ENCODE assay signal across 1 cellular context in the genomic region with DNA sequence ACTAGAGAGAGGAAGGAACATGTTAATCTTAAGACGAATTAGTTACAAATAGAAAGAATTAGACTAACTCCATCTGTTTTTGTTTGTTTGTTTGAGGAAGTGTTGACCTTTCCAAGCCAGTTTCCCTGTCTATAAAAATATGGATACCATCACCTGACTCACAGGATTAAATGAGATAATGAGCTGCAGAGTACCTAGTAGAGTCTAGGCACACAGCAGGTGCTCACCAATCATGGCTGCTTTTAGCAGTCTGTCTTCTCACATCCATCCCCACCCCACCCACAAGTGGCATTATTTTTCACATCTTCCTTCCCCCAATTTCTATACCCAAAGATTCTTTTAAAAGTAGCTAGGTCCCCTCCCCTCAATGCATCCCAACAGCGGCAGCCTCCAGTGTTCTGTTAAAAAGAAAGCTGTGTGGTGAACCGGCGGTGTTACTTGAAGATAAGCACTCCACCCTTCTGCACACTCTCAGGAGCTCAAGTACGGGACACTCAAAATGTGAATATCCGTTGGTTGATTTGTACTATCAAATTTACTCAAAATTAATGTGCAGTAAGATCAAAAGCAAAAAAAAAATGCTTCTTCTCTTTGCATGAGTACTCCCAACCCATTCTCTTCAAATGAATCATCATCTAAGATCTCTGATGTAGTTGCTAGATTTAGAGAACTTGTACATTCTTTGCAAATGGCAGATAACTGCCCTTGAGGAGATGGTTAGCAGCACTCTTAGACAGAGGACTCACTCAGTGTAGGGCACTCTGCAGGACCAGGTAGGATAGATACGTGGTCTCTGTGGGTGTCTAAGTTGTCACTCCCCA.
TF ChIP-seq lines count a peak whose summit lies in the region.

No MANE protein-coding gene starts in this region.

TF ChIP-seq in K562, 482 proteins besides CTCF, POLR2A, EP300 and RAD21 (continued from another document):
- no peak for TF ChIP-seq ZBTB5 (IDR thresholded peaks at IDR 0.05)
- no peak for TF ChIP-seq PRPF4 (IDR thresholded peaks at IDR 0.05; ENCODE audit: insufficient read depth, low read depth, low read length, poor library complexity, severe bottlenecking)
- TF ChIP-seq TFAM (CRISPR knock-in tag; conservative IDR thresholded peaks at IDR 0.05), result no peak
- TF ChIP-seq CREBBP (IDR thresholded peaks at IDR 0.05; ENCODE audit: low read depth, low read length), result no peak
- TF ChIP-seq ASH1L (IDR thresholded peaks at IDR 0.05; ENCODE audit: borderline replicate concordance, low read depth, partially characterized antibody), result no peak
- TF ChIP-seq DPF2 (IDR thresholded peaks at IDR 0.05), result peak; percentile 42; the same call in 1 of the 2 replicates
- peak; percentile 34; the same call in 1 of the 2 replicates for TF ChIP-seq CBFA2T2 (conservative IDR thresholded peaks at IDR 0.05)
- TF ChIP-seq TCF7L2 (IDR thresholded peaks at IDR 0.05; ENCODE audit: low read depth, low read length), result no peak
- peak; percentile 84; the same call in 1 of the 2 replicates for TF ChIP-seq HMBOX1 (IDR thresholded peaks at IDR 0.05)
- TF ChIP-seq EHMT2 (IDR thresholded peaks at IDR 0.05), result peak; percentile 33; the same call in 1 of the 2 replicates
- no peak for TF ChIP-seq GTF2E2 (tag; IDR thresholded peaks at IDR 0.05)
- TF ChIP-seq CCNT2 (IDR thresholded peaks at IDR 0.05; ENCODE audit: borderline replicate concordance, extremely low read depth, insufficient read length, low read depth, low read length), result no peak
- TF ChIP-seq STAT5B (CRISPR knock-in tag; IDR thresholded peaks at IDR 0.05), result no peak
- TF ChIP-seq CBFA2T3 (IDR thresholded peaks at IDR 0.05), result peak; percentile 52
- TF ChIP-seq ARID1B (IDR thresholded peaks at IDR 0.05), result peak; percentile 38
- no peak for TF ChIP-seq NFE2 (IDR thresholded peaks at IDR 0.05; ENCODE audit: low read depth)
- no peak for TF ChIP-seq TBP (optimal IDR thresholded peaks at IDR 0.05; ENCODE audit: low read depth, low read length)
- TF ChIP-seq, protein P1, sequence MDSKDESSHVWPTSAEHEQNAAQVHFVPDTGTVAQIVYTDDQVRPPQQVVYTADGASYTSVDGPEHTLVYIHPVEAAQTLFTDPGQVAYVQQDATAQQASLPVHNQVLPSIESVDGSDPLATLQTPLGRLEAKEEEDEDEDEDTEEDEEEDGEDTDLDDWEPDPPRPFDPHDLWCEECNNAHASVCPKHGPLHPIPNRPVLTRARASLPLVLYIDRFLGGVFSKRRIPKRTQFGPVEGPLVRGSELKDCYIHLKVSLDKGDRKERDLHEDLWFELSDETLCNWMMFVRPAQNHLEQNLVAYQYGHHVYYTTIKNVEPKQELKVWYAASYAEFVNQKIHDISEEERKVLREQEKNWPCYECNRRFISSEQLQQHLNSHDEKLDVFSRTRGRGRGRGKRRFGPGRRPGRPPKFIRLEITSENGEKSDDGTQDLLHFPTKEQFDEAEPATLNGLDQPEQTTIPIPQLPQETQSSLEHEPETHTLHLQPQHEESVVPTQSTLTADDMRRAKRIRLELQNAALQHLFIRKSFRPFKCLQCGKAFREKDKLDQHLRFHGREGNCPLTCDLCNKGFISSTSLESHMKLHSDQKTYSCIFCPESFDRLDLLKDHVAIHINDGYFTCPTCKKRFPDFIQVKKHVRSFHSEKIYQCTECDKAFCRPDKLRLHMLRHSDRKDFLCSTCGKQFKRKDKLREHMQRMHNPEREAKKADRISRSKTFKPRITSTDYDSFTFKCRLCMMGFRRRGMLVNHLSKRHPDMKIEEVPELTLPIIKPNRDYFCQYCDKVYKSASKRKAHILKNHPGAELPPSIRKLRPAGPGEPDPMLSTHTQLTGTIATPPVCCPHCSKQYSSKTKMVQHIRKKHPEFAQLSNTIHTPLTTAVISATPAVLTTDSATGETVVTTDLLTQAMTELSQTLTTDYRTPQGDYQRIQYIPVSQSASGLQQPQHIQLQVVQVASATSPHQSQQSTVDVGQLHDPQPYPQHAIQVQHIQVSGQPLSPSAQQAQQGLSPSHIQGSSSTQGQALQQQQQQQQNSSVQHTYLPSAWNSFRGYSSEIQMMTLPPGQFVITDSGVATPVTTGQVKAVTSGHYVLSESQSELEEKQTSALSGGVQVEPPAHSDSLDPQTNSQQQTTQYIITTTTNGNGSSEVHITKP (IDR thresholded peaks at IDR 0.05; ENCODE audit: partially characterized antibody), result no peak
- TF ChIP-seq ZNF263 (CRISPR knock-in tag; IDR thresholded peaks at IDR 0.05; ENCODE audit: borderline replicate concordance), result no peak
- no peak for TF ChIP-seq RBBP5 (IDR thresholded peaks at IDR 0.05; ENCODE audit: borderline replicate concordance, insufficient read depth, low read length, poor library complexity, severe bottlenecking)
- peak; percentile 57; the same call in 1 of the 2 replicates for TF ChIP-seq FOSL1 (tag; conservative IDR thresholded peaks at IDR 0.05)
